In genomic region chr15:39125904-39126303, GRCh38 we compare ENCODE assay signal across 8 cellular contexts.
DNase-seq lines count a peak whose midpoint lies in the region; ATAC-seq and TF ChIP-seq lines count a peak whose summit lies in the region.

No MANE protein-coding gene starts in this region.

- no peaks in the 10 kb centered on the region for H3K9me3 ChIP-seq in HAP-1
- H3K9me3 ChIP-seq in neural cell (ENCODE audit: low read length) = no peaks in the 10 kb centered on the region

- no peaks in the 10 kb centered on the region for H3K36me3 ChIP-seq in HAP-1 (replicated peaks)
- no peaks in the 10 kb centered on the region for H3K36me3 ChIP-seq in neural cell (ENCODE audit: insufficient read depth, low read length)

- no peaks in the 10 kb centered on the region for H3K79me2 ChIP-seq in neural cell (replicated peaks; ENCODE audit: insufficient read depth, low read length)

- no peak for TF ChIP-seq EP300 in neural cell (conservative IDR thresholded peaks at IDR 0.05; ENCODE audit: poor library complexity, severe bottlenecking)

- in situ Hi-C loops in HAP-1 (cut with MboI; ENCODE audit: low sequenced_read_pairs) = no loop called here

- intact Hi-C loops in dorsolateral prefrontal cortex (cut with DNase I) = no loop called here

- ATAC-seq in GM19463 (IDR thresholded peaks at IDR 0.05; ENCODE audit: unreplicated experiment) = no peak

- H3K27me3 ChIP-seq in HAP-1 (ENCODE audit: low read depth) (no peaks in the 10 kb centered on the region), dorsolateral prefrontal cortex (peaks cover 0 to 4% (median 0%) of the 10 kb centered on the region in 45 donors), neural cell (ENCODE audit: insufficient read depth, low read depth, low read length) (no peaks in the 10 kb centered on the region)

- DNase-seq in NCI-H2107 treated with DMSO at 0.1 percent for 48 hours (lab: John Stamatoyannopoulos, UW; ENCODE audit: unreplicated experiment) (peak; percentile 1), NCI-H2107 (lab: John Stamatoyannopoulos, UW) (no peak), HAP-1 (ENCODE audit: low spot score in 2 of 2) (peak; percentile 10 to 54), RPMI8226 (peak; percentile 22), dorsolateral prefrontal cortex (no peak), HK-2 (ENCODE audit: unreplicated experiment) (no peak)

- no peak overlapping the region for H3K4me3 ChIP-seq in HAP-1
- H3K4me3 ChIP-seq in dorsolateral prefrontal cortex = no peak overlapping the region
- H3K4me3 ChIP-seq in neural cell (ENCODE audit: low read length) = no peak overlapping the region

- no peak overlapping the region for H3K4me2 ChIP-seq in neural cell (ENCODE audit: low read length)

- H3K27ac ChIP-seq in dorsolateral prefrontal cortex = no peak overlapping the region
- no peak overlapping the region for H3K27ac ChIP-seq in neural cell (ENCODE audit: low read length)

- no peak overlapping the region for H2AFZ ChIP-seq in neural cell (ENCODE audit: low read depth, low read length)

- TF ChIP-seq CTCF in dorsolateral prefrontal cortex (IDR thresholded peaks at IDR 0.05 in 54 of 56, conservative IDR thresholded peaks at IDR 0.05 in 2 of 56; ENCODE audit: low read depth in 1 of 56, partially characterized antibody in 56 of 56) (peak in 55 of 56 donors; percentile 16 to 62 (median 46)), neural cell (IDR thresholded peaks at IDR 0.05; ENCODE audit: poor library complexity, severe bottlenecking) (peak; percentile 44)

- H3K9ac ChIP-seq in neural cell (ENCODE audit: low read length) = no peak overlapping the region

- H3K9me2 ChIP-seq in neural cell (ENCODE audit: insufficient read depth, low read length) = no peaks in the 10 kb centered on the region

- H4K20me1 ChIP-seq in neural cell (ENCODE audit: insufficient read depth) = no peaks in the 10 kb centered on the region

- peak; percentile 21 for TF ChIP-seq RAD21 in neural cell (conservative IDR thresholded peaks at IDR 0.05)

- H3K4me1 ChIP-seq in HAP-1 = peaks cover 22% of the 10 kb centered on the region

- no peaks in the 10 kb centered on the region for H3F3A ChIP-seq in neural cell (ENCODE audit: insufficient read depth, low read length, poor library complexity, severe bottlenecking)

TF ChIP-seq in neural cell, 6 proteins besides CTCF, POLR2A, EP300 and RAD21:
- no peak for TF ChIP-seq SMC3 (conservative IDR thresholded peaks at IDR 0.05; ENCODE audit: poor library complexity)
- no peak for TF ChIP-seq MXI1 (conservative IDR thresholded peaks at IDR 0.05; ENCODE audit: poor library complexity, severe bottlenecking)
- TF ChIP-seq POLR2AphosphoS5 (IDR thresholded peaks at IDR 0.05) = no peak
- no peak for TF ChIP-seq TAF1 (IDR thresholded peaks at IDR 0.05; ENCODE audit: low read depth)
- TF ChIP-seq EZH2 (IDR thresholded peaks at IDR 0.05; ENCODE audit: borderline replicate concordance, insufficient read depth, low read length, poor library complexity, severe bottlenecking) = no peak
- TF ChIP-seq REST (IDR thresholded peaks at IDR 0.05; ENCODE audit: borderline replicate concordance) = no peak
TF ChIP-seq in neural cell: peak in this region for 0.

Comparison
In these comparisons a context has a peak if more than half of its experiments do, and no peak if none do; other contexts are left out.
1. DNase-seq: peak in NCI-H2107 treated with DMSO at 0.1 percent for 48 hours (single experiment), HAP-1 (2 of 2) and RPMI8226 (single experiment); none in NCI-H2107 (single experiment), dorsolateral prefrontal cortex (0 of 10) and HK-2 (single experiment).